9 cellular contexts compared by ENCODE assay signal in the genomic region with DNA sequence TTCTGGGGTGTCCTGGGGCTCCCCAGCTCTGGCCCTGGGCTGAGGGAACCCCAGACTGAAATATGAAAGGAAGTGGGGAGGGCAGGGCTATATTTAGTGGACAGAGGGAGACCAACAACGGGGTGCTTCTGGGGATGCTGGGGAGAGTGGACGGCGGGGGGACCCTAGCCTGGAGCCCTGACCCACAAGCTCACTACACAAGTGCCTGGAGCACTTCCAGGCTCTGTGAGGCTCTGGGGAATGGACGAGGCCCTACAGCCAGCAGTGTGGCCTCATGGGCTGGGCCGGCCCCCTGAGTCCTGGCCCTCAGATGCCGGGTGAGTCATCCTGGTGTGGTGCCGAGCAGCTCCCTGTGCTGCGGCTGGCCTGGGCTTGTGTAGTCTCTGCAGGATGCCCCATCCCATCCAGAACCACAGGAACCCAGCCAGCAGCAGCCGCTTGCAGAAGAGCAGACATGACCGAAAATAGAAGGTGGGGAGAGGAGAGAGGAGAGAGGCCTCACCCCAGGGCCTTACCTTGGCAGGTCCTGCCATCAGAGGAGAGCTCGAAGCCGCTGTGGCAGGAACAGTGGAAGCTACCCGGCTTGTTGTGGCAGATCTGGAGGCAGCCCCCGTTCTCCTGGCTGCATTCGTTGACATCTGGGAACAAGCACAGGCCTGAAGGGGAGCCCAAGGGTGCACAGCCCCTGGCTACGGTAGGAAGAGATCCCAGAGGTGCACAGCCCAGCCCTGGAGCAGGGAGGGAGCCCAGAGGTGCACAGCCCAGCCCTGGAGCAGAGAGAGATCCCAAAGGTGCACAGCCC. TPM values are rescaled to one million over a fixed set of nuclear protein-coding genes. Genes with fewer than 3 reads are reported as not detected.
DNase-seq lines count a peak whose midpoint lies in the region; TF ChIP-seq lines count a peak whose summit lies in the region.
"Had no signal": no experiment of that assay in that cellular context is flagged by ENCODE, and none has a peak within 500 bp of the region (broad histone marks: within the 10 kb centered on the region; RNA-seq: fewer than 3 reads in every experiment).

No MANE protein-coding gene starts in this region.

- peaks cover 7% of the 10 kb centered on the region for H3K36me3 Mint-ChIP-seq in activated CD4-positive, alpha-beta memory T cell treated with anti-CD3 and anti-CD28 coated beads for 36 hours
- no peaks in the 10 kb centered on the region for H3K36me3 Mint-ChIP-seq in activated CD4-positive, alpha-beta memory T cell treated with anti-CD3 and anti-CD28 coated beads, Interleukin-2, amount 10 ng/mL, durations not matched to agents 7 days and 5 days (ENCODE audit: low read depth)

- H3K9me3 ChIP-seq in esophagus (ENCODE audit: control insufficient read depth in 2 of 2, insufficient read depth in 1 of 2, low read depth in 1 of 2, low read length in 1 of 2) (no peaks in the 10 kb centered on the region), uterus (no peaks in the 10 kb centered on the region)

- H3K4me1 Mint-ChIP-seq in activated CD4-positive, alpha-beta memory T cell treated with anti-CD3 and anti-CD28 coated beads for 36 hours (ENCODE audit: low read depth), result peaks cover 3% of the 10 kb centered on the region
- H3K4me1 Mint-ChIP-seq in activated CD4-positive, alpha-beta memory T cell treated with anti-CD3 and anti-CD28 coated beads, Interleukin-2, amount 10 ng/mL, durations not matched to agents 7 days and 5 days, result peaks cover 15% of the 10 kb centered on the region

- H3K4me1 ChIP-seq in esophagus (ENCODE audit: control insufficient read depth in 2 of 2, insufficient read depth in 2 of 2, low read length in 1 of 2) (peaks cover 23 to 43% of the 10 kb centered on the region in 2 donors), uterus (peaks cover 3 to 34% of the 10 kb centered on the region in 2 donors)

- 17 to 36% methylated on average over 16 of the region's 16 CpGs for WGBS in esophagus, 2 donors

- H3K27me3 ChIP-seq in esophagus (ENCODE audit: control insufficient read depth in 1 of 2, insufficient read depth in 2 of 2, low read length in 2 of 2) (no peaks in the 10 kb centered on the region), uterus (no peaks in the 10 kb centered on the region)

- H3K4me3 ChIP-seq in esophagus (ENCODE audit: low read depth in 1 of 2, low read length in 2 of 2), result peak overlapping the region in 1 of 2 donors; percentile 18
- peak overlapping the region in 1 of 2 donors; percentile 2 for H3K4me3 ChIP-seq in uterus

- intact Hi-C loops in activated CD4-positive, alpha-beta memory T cell treated with anti-CD3 and anti-CD28 coated beads for 36 hours (cut with micrococcal nuclease), result no loop called here
- intact Hi-C loops in uterus (cut with DNase I; ENCODE audit: low total_unique reads), result no loop called here

- peaks cover 0 to 31% of the 10 kb centered on the region in 2 donors for H3K36me3 ChIP-seq in esophagus (ENCODE audit: control insufficient read depth in 2 of 2, insufficient read depth in 2 of 2, low read length in 1 of 2)
- H3K36me3 ChIP-seq in uterus, result no peaks in the 10 kb centered on the region

- H3K4me3 Mint-ChIP-seq in activated CD4-positive, alpha-beta memory T cell treated with anti-CD3 and anti-CD28 coated beads for 36 hours, result no peak overlapping the region
- no peak overlapping the region for H3K4me3 Mint-ChIP-seq in activated CD4-positive, alpha-beta memory T cell treated with anti-CD3 and anti-CD28 coated beads, Interleukin-2, amount 10 ng/mL, durations not matched to agents 7 days and 5 days
- H3K4me3 Mint-ChIP-seq: central memory CD8-positive, alpha-beta T cell had no signal

- no peak for DNase-seq in activated CD4-positive, alpha-beta memory T cell treated with anti-CD3 and anti-CD28 coated beads for 36 hours
- DNase-seq in activated CD4-positive, alpha-beta memory T cell treated with anti-CD3 and anti-CD28 coated beads, Interleukin-2, amount 10 ng/mL, durations not matched to agents 7 days and 5 days, result no peak
- DNase-seq in RPMI8226 (peak; percentile 27), mucosa of gallbladder (ENCODE audit: low spot score) (peak; percentile 93), uterus (peak; percentile 98), NCI-H1436 treated with DMSO at 0.1 percent for 48 hours (lab: John Stamatoyannopoulos, UW) (no peak), GM20000 (ENCODE audit: low spot score) (no peak)

- peak in 1 of 2 donors; percentile 29 for TF ChIP-seq POLR2A in uterus (IDR thresholded peaks at IDR 0.05)

- TF ChIP-seq CTCF in uterus (IDR thresholded peaks at IDR 0.05), result no peak
- no peak for TF ChIP-seq CTCF in GM20000 (IDR thresholded peaks at IDR 0.05; ENCODE audit: extremely low read depth, missing control alignments)

- POLR2A ChIA-PET in activated CD4-positive, alpha-beta memory T cell treated with anti-CD3 and anti-CD28 coated beads for 36 hours (lab: Charles Lee), result no interaction called here
- POLR2A ChIA-PET in activated CD4-positive, alpha-beta memory T cell treated with anti-CD3 and anti-CD28 coated beads, Interleukin-2, amount 10 ng/mL, durations not matched to agents 7 days and 5 days (lab: Charles Lee), result no interaction called here

- CTCF ChIA-PET in activated CD4-positive, alpha-beta memory T cell treated with anti-CD3 and anti-CD28 coated beads for 36 hours (lab: Charles Lee), result no interaction called here
- CTCF ChIA-PET in activated CD4-positive, alpha-beta memory T cell treated with anti-CD3 and anti-CD28 coated beads, Interleukin-2, amount 10 ng/mL, durations not matched to agents 7 days and 5 days (lab: Charles Lee), result no interaction called here

- peak overlapping the region; percentile 93 to 95 for H3K27ac ChIP-seq in esophagus (ENCODE audit: low read depth in 2 of 2, low read length in 1 of 2)
- peak overlapping the region; percentile 92 to 93 for H3K27ac ChIP-seq in uterus

- no peaks in the 10 kb centered on the region for H3K27me3 Mint-ChIP-seq in activated CD4-positive, alpha-beta memory T cell treated with anti-CD3 and anti-CD28 coated beads for 36 hours
- no peaks in the 10 kb centered on the region for H3K27me3 Mint-ChIP-seq in activated CD4-positive, alpha-beta memory T cell treated with anti-CD3 and anti-CD28 coated beads, Interleukin-2, amount 10 ng/mL, durations not matched to agents 7 days and 5 days
- H3K27me3 Mint-ChIP-seq: central memory CD8-positive, alpha-beta T cell had no signal

- no peaks in the 10 kb centered on the region for H3K9me3 Mint-ChIP-seq in activated CD4-positive, alpha-beta memory T cell treated with anti-CD3 and anti-CD28 coated beads for 36 hours
- peaks cover 9% of the 10 kb centered on the region for H3K9me3 Mint-ChIP-seq in activated CD4-positive, alpha-beta memory T cell treated with anti-CD3 and anti-CD28 coated beads, Interleukin-2, amount 10 ng/mL, durations not matched to agents 7 days and 5 days
- H3K9me3 Mint-ChIP-seq: central memory CD8-positive, alpha-beta T cell had no signal

- H3K27ac Mint-ChIP-seq in activated CD4-positive, alpha-beta memory T cell treated with anti-CD3 and anti-CD28 coated beads for 36 hours, result peak overlapping the region; percentile 45
- no peak overlapping the region for H3K27ac Mint-ChIP-seq in activated CD4-positive, alpha-beta memory T cell treated with anti-CD3 and anti-CD28 coated beads, Interleukin-2, amount 10 ng/mL, durations not matched to agents 7 days and 5 days

RNA-seq across cellular contexts. Expression of a gene that starts 26.1 kb away (rescaled TPM):
- 1 to 10 TPM; 1.5 TPM for total RNA-seq in activated CD4-positive, alpha-beta memory T cell treated with anti-CD3 and anti-CD28 coated beads for 36 hours
- total RNA-seq in activated CD4-positive, alpha-beta memory T cell treated with anti-CD3 and anti-CD28 coated beads, Interleukin-2, amount 10 ng/mL, durations not matched to agents 7 days and 5 days, result 1 to 10 TPM; 1.3 to 1.8 TPM
- polyA plus RNA-seq in esophagus, result 10 to 100 TPM; 47.3 to 56.5 TPM
- total RNA-seq in mucosa of gallbladder (118 TPM), uterus (100 to 1,000 TPM; 128 to 287 (median 199) TPM)

Comparison
In these comparisons a context has a peak if more than half of its experiments do, and no peak if none do; other contexts are left out.
1. DNase-seq: peak in RPMI8226 (single experiment), mucosa of gallbladder (single experiment) and uterus (2 of 2); none in activated CD4-positive, alpha-beta memory T cell treated with anti-CD3 and anti-CD28 coated beads for 36 hours (single experiment), activated CD4-positive, alpha-beta memory T cell treated with anti-CD3 and anti-CD28 coated beads, Interleukin-2, amount 10 ng/mL, durations not matched to agents 7 days and 5 days (single experiment), NCI-H1436 treated with DMSO at 0.1 percent for 48 hours (single experiment) and GM20000 (single experiment).
2. RNA of a gene that starts 26.1 kb away (total RNA-seq): 128 to 287 TPM in uterus and 118 TPM in mucosa of gallbladder (single experiment); 1.3 to 1.8 TPM in activated CD4-positive, alpha-beta memory T cell treated with anti-CD3 and anti-CD28 coated beads, Interleukin-2, amount 10 ng/mL, durations not matched to agents 7 days and 5 days and 1.5 TPM in activated CD4-positive, alpha-beta memory T cell treated with anti-CD3 and anti-CD28 coated beads for 36 hours; every median in the first group is over 10 times any median in the second.